ENCODE assay signal across 8 cellular contexts in genomic region chr16:47144559-47144877, GRCh38. TPM values are rescaled to one million over a fixed set of nuclear protein-coding genes. Genes with fewer than 3 reads are reported as not detected.
DNase-seq lines count a peak whose midpoint lies in the region; ATAC-seq and TF ChIP-seq lines count a peak whose summit lies in the region.

No MANE protein-coding gene starts in this region.

- H3K4me3 ChIP-seq in BLaER1 (peak overlapping the region; percentile 78), dorsolateral prefrontal cortex (peak overlapping the region; percentile 32 to 79 (median 64))

- peaks cover 13% of the 10 kb centered on the region for H3K4me1 ChIP-seq in BLaER1

- no peaks in the 10 kb centered on the region for H3K36me3 ChIP-seq in BLaER1

- H4K20me1 ChIP-seq in BLaER1, result peaks cover 34% of the 10 kb centered on the region

- TF ChIP-seq CTCF in dorsolateral prefrontal cortex (IDR thresholded peaks at IDR 0.05 in 54 of 56, conservative IDR thresholded peaks at IDR 0.05 in 2 of 56; ENCODE audit: low read depth in 1 of 56, partially characterized antibody in 56 of 56), result peak in 14 of 56 donors; percentile 1 to 37 (median 8)

- intact Hi-C loops in dorsolateral prefrontal cortex (cut with DNase I), result loop anchor here (2.0 to 10.0 kb wide), 5 partner anchors 320 to 1480 kb away; partner anchors contain the start of genes ITFG1 (in 1 of the 2) and PHKB (in 1 of the 2)

- DNase-seq in Kasumi-1 (lab: John Stamatoyannopoulos, UW) (peak; percentile 74 to 84), dorsolateral prefrontal cortex (no peak), mesenteric fat pad (ENCODE audit: low spot score) (no peak)
- DNase-seq in naive thymus-derived CD8-positive, alpha-beta T cell, result peak in 2 of 10 donors; percentile 0 to 7
- no peak for DNase-seq in activated effector memory CD4-positive, alpha-beta T cell treated with anti-CD3 and anti-CD28 coated beads, Interleukin-2, amount 50 U/mL, for 16 hours

- H3K27ac Mint-ChIP-seq in naive thymus-derived CD8-positive, alpha-beta T cell, result peak overlapping the region in 1 of 10 donors; percentile 37

- H3K27me3 ChIP-seq in BLaER1 (peaks cover 42% of the 10 kb centered on the region), dorsolateral prefrontal cortex (no peaks in the 10 kb centered on the region)

- H3K9me3 Mint-ChIP-seq in naive thymus-derived CD8-positive, alpha-beta T cell, result peaks cover 0 to 11% (median 2%) of the 10 kb centered on the region in 9 donors

- H3K36me3 Mint-ChIP-seq in naive thymus-derived CD8-positive, alpha-beta T cell, result peaks cover 0 to 5% (median 0%) of the 10 kb centered on the region in 3 donors

- H3K9me3 ChIP-seq in BLaER1, result no peaks in the 10 kb centered on the region

- H3K27me3 Mint-ChIP-seq in naive thymus-derived CD8-positive, alpha-beta T cell, result peaks cover 15 to 34% (median 27%) of the 10 kb centered on the region in 5 donors

- peak overlapping the region; percentile 87 for H3K9ac ChIP-seq in BLaER1

- peaks cover 8 to 21% (median 15%) of the 10 kb centered on the region in 4 donors for H3K4me1 Mint-ChIP-seq in naive thymus-derived CD8-positive, alpha-beta T cell

- POLR2A ChIA-PET in naive thymus-derived CD8-positive, alpha-beta T cell (lab: Charles Lee), result no interaction called here

- H3K4me3 Mint-ChIP-seq in naive thymus-derived CD8-positive, alpha-beta T cell, result peak overlapping the region; percentile 61 to 86 (median 79)

- no peak overlapping the region for H3K27ac ChIP-seq in BLaER1
- peak overlapping the region in 31 of 59 donors; percentile 0 to 78 (median 60) for H3K27ac ChIP-seq in dorsolateral prefrontal cortex

- H3K4me2 ChIP-seq in BLaER1, result peak overlapping the region; percentile 89

- no peak for ATAC-seq in naive thymus-derived CD8-positive, alpha-beta T cell
- ATAC-seq in HG03521 (IDR thresholded peaks at IDR 0.05; ENCODE audit: unreplicated experiment) (no peak), GM21390 (IDR thresholded peaks at IDR 0.05; ENCODE audit: unreplicated experiment) (no peak)

RNA-seq across cellular contexts. Expression of gene NETO2, which starts 0.8 kb away (rescaled TPM):
- total RNA-seq in dorsolateral prefrontal cortex (10 to 100 TPM in 118 of 120 experiments, 1 to 10 TPM in 2; 6.1 to 34.3 (median 19.7) TPM), mesenteric fat pad (5.3 TPM)
- under 1 TPM; 0.29 to 0.38 TPM for total RNA-seq in naive thymus-derived CD8-positive, alpha-beta T cell
- under 1 TPM in 1 of 3 donors, not detected in 2; 0.91 TPM for polyA plus RNA-seq in naive thymus-derived CD8-positive, alpha-beta T cell

Comparison
In these comparisons a context has a peak if more than half of its experiments do, and no peak if none do; other contexts are left out.
1. DNase-seq: peak in Kasumi-1 (2 of 2); none in dorsolateral prefrontal cortex (0 of 10), mesenteric fat pad (single experiment) and activated effector memory CD4-positive, alpha-beta T cell treated with anti-CD3 and anti-CD28 coated beads, Interleukin-2, amount 50 U/mL, for 16 hours (single experiment).